ENCODE assay signal across 10 cellular contexts in the genomic region with DNA sequence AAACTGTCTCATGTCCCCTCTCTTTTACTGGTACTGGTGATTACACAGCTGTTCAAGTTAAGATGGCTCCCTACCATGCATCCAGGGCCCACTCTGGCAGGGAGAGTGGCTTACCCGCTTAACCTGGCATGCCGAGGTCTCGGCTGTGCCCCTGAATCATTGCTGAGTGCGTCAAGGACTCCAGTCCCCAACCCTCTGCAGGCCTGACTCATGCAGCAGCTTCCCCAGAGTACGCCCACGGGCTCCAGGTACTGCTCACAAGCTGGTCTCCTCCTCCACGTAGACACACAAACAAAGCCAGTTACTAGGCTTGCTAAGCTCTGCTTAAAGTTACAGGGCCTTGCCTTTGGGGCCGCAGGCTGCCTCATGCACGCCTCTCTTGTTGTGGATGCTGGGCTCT.
DNase-seq lines count a peak whose midpoint lies in the region; ATAC-seq, FAIRE-seq and TF ChIP-seq lines count a peak whose summit lies in the region.
"Had no signal": no experiment of that assay in that cellular context is flagged by ENCODE, and none has a peak within 500 bp of the region (broad histone marks: within the 10 kb centered on the region; RNA-seq: fewer than 3 reads in every experiment).

No MANE protein-coding gene starts in this region.

- H3K36me3 ChIP-seq in bronchial epithelial cell (ENCODE audit: control insufficient read depth, insufficient read depth, low read length), result no peaks in the 10 kb centered on the region

- no peak for TF ChIP-seq POLR2A in erythroblast (IDR thresholded peaks at IDR 0.05; ENCODE audit: low read length)

- peak; percentile 85 for DNase-seq in Daoy (ENCODE audit: low read depth)
- DNase-seq in activated CD4-positive, CD25-positive, alpha-beta regulatory T cell treated with anti-CD3 and anti-CD28 coated beads, Interleukin-2, amount 50 U/mL, for 72 hours, result peak; percentile 80
- DNase-seq in bronchial epithelial cell (ENCODE audit: low read depth), result peak; percentile 99
- peak; percentile 84 for DNase-seq in stimulated activated CD4-positive, alpha-beta T cell treated with anti-CD3 and anti-CD28 coated beads, Interleukin-12 subunit alpha, Interleukin-12 subunit beta, amount 100 ng/mL, for 4 hours
- no peak for DNase-seq in erythroblast (lab: John Stamatoyannopoulos, UW)
- DNase-seq in left lobe of liver (ENCODE audit: low spot score), result no peak
- no peak for DNase-seq in coronary artery (ENCODE audit: low spot score)
- DNase-seq: cortex of kidney had no signal

- ATAC-seq in HG03469 (IDR thresholded peaks at IDR 0.05; ENCODE audit: unreplicated experiment) (no peak), left lobe of liver (no peak)

- no peak for FAIRE-seq in bronchial epithelial cell (lab: Jason Lieb, UNC)

- H3K27me3 ChIP-seq in bronchial epithelial cell (ENCODE audit: control insufficient read depth, insufficient read depth, low read length), result no peaks in the 10 kb centered on the region

- H3K27ac ChIP-seq in coronary artery, result no peak overlapping the region
- H3K27ac ChIP-seq: parathyroid adenoma had no signal

- TF ChIP-seq CTCF in bronchial epithelial cell (IDR thresholded peaks at IDR 0.05; ENCODE audit: insufficient read depth, low read length, severe bottlenecking) (no peak), coronary artery (IDR thresholded peaks at IDR 0.05) (no peak)

- H3K4me3 ChIP-seq in bronchial epithelial cell (ENCODE audit: low read depth, low read length) (no peak overlapping the region), coronary artery (no peak overlapping the region)

Comparison
In these comparisons a context has a peak if more than half of its experiments do, and no peak if none do; other contexts are left out.
1. DNase-seq: peak in Daoy (single experiment), activated CD4-positive, CD25-positive, alpha-beta regulatory T cell treated with anti-CD3 and anti-CD28 coated beads, Interleukin-2, amount 50 U/mL, for 72 hours (single experiment), bronchial epithelial cell (single experiment) and stimulated activated CD4-positive, alpha-beta T cell treated with anti-CD3 and anti-CD28 coated beads, Interleukin-12 subunit alpha, Interleukin-12 subunit beta, amount 100 ng/mL, for 4 hours (single experiment); none in erythroblast (0 of 2), left lobe of liver (single experiment) and coronary artery (single experiment).